8 cellular contexts compared by ENCODE assay signal in genomic region chr13:98575009-98575866, GRCh38. TPM values are rescaled to one million over a fixed set of nuclear protein-coding genes. Genes with fewer than 3 reads are reported as not detected.
A peak's percentile ranks its signal among the peaks of the same experiment; 100 is the strongest.
DNase-seq lines count a peak whose midpoint lies in the region; ATAC-seq and TF ChIP-seq lines count a peak whose summit lies in the region.

No MANE protein-coding gene starts in this region.

- H3K4me1 ChIP-seq in mucosa of descending colon (ENCODE audit: low read depth): peaks cover 53% of the 10 kb centered on the region

- intact Hi-C loops in mucosa of descending colon (cut with DNase I, micrococcal nuclease): loop anchor here in 1 of 2 donors (10.0 kb wide), 1 partner anchor 130 kb away; no protein-coding TSS in a partner anchor

- no peaks in the 10 kb centered on the region for H3K27me3 ChIP-seq in brain microvascular endothelial cell (replicated peaks)

- peak overlapping the region; percentile 73 for H3K27ac ChIP-seq in brain microvascular endothelial cell

- ATAC-seq in mucosa of descending colon (no peak), HG03432 (IDR thresholded peaks at IDR 0.05; ENCODE audit: unreplicated experiment) (no peak)

- H3K4me3 ChIP-seq in AG04449 (ENCODE audit: low read depth, low read length) (peak overlapping the region; percentile 71), brain microvascular endothelial cell (ENCODE audit: low read depth, low read length) (peak overlapping the region; percentile 83), mucosa of descending colon (peak overlapping the region; percentile 94)
- H3K4me3 ChIP-seq in Jurkat, Clone E6-1 (ENCODE audit: low read length): peak overlapping the region; percentile 82

- DNase-seq in AG04449 (ENCODE audit: low read depth, low spot score) (no peak), brain microvascular endothelial cell (no peak), mucosa of descending colon (no peak), GM13977 (ENCODE audit: low spot score) (no peak), GM10248 (ENCODE audit: extremely low spot score) (no peak), NCI-H2196 (lab: John Stamatoyannopoulos, UW; ENCODE audit: unreplicated experiment) (no peak)
- peak; percentile 34 for DNase-seq in Jurkat, Clone E6-1 (ENCODE audit: low read depth, low spot score)

- POLR2A ChIA-PET in AG04449 (lab: Yijun Ruan, JAX) (interaction anchor here (0.5 to 1.0 kb wide), 3 partner anchors 18 to 118 kb away, joined by 3 read pairs; no protein-coding TSS in a partner anchor), GM10248 (lab: Yijun Ruan, JAX) (no interaction called here)

- TF ChIP-seq CTCF in AG04449 (IDR thresholded peaks at IDR 0.05; ENCODE audit: insufficient read depth, low read length, missing control alignments) (no peak), brain microvascular endothelial cell (IDR thresholded peaks at IDR 0.05; ENCODE audit: low read depth, low read length, missing control alignments) (no peak), mucosa of descending colon (IDR thresholded peaks at IDR 0.05) (no peak), GM13977 (IDR thresholded peaks at IDR 0.05; ENCODE audit: extremely low read depth, insufficient read depth, missing control alignments) (no peak), GM10248 (IDR thresholded peaks at IDR 0.05; ENCODE audit: control extremely low read depth, extremely low read depth, low read depth, missing control alignments) (no peak)

- CTCF ChIA-PET in AG04449 (lab: Yijun Ruan, JAX) (interaction anchor here (0.9 kb wide), 1 partner anchor 130 kb away, joined by 3 read pairs; no protein-coding TSS in a partner anchor), GM10248 (lab: Yijun Ruan, JAX) (no interaction called here)

- no peaks in the 10 kb centered on the region for H3K36me3 ChIP-seq in brain microvascular endothelial cell (replicated peaks)
- H3K36me3 ChIP-seq in mucosa of descending colon (ENCODE audit: low read depth): no peaks in the 10 kb centered on the region

- no peaks in the 10 kb centered on the region for H3K9me3 ChIP-seq in mucosa of descending colon

- in situ Hi-C loops in brain microvascular endothelial cell (cut with HindIII; ENCODE audit: low pct_ligation_motif_present, low sequenced_read_pairs): no loop called here
- in situ Hi-C loops in GM13977 (cut with MboI; ENCODE audit: low pct_unique_long_range_greater_than_20kb, low sequenced_read_pairs, unreplicated experiment): no loop called here

RNA-seq across cellular contexts. Expression of gene STK24, which starts 1.7 kb away (rescaled TPM):
- 80.0 TPM for polyA plus RNA-seq in Jurkat, Clone E6-1 (2012; ENCODE audit: insufficient read depth, insufficient read length)
- total RNA-seq in mucosa of descending colon: 100 to 1,000 TPM; 190 to 210 (median 204) TPM
